ENCODE assay signal across 9 cellular contexts in the genomic region with DNA sequence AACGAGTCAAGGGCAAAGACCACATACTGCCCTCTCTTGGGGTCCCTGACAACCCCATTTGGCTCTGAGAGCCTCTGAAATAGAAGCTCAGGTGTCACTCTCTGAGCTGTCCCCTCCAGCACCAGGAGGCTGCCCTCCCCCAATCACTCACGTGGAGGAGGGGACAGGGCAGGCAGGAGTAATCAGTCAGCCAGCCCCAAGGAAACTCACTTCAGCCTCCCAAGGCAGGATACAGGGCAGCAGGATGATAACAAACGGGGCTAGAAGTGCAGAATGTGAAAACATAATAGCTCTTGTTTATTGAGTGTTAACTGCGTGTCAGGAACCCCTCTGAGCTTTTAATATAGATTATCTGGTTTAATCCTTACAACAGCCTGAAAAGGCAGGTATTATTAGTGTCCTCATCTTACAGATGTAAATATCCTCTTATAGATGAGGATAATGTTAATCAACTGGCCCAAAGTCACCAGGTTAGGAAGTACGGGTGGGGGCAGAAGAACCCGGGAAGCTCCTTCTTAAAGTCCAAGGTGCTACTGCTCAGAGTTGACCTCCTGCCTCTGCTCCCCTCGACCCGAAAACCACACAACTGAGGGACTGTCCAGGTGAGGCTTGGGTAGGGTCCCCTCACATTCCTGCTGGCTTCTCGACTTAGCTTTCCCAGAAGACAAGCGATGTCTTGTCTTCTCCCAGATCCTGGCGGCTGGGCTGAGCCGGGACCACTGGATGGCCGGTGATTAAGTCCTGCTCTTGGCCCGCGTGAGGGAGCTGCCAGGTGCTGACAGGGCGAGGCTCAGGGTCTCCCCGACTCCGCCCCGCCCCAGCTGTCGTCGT. TPM values are rescaled to one million over a fixed set of nuclear protein-coding genes. Genes with fewer than 3 reads are reported as not detected.
A peak's percentile ranks its signal among the peaks of the same experiment; 100 is the strongest.
DNase-seq lines count a peak whose midpoint lies in the region; ATAC-seq and TF ChIP-seq lines count a peak whose summit lies in the region.
"Had no signal": no experiment of that assay in that cellular context is flagged by ENCODE, and none has a peak within 500 bp of the region (broad histone marks: within the 10 kb centered on the region; RNA-seq: fewer than 3 reads in every experiment).

No MANE protein-coding gene starts in this region.

- no peaks in the 10 kb centered on the region for H3K9me2 ChIP-seq in PC-3 (replicated peaks; ENCODE audit: low read length)

- H4K20me1 ChIP-seq in PC-3 (ENCODE audit: low read length) = no peaks in the 10 kb centered on the region

- peak overlapping the region; percentile 91 for H3K4me2 ChIP-seq in PC-3 (ENCODE audit: low read length)

- H3K36me3 ChIP-seq in PC-3 (ENCODE audit: low read depth, low read length) = no peaks in the 10 kb centered on the region
- peaks cover 2% of the 10 kb centered on the region for H3K36me3 ChIP-seq in endodermal cell (ENCODE audit: control insufficient read depth, insufficient read depth, low read length)
- H3K36me3 ChIP-seq in psoas muscle (ENCODE audit: insufficient read depth in 1 of 2, low read depth in 1 of 2) = no peaks in the 10 kb centered on the region

- peaks cover 22% of the 10 kb centered on the region for H3K4me1 Mint-ChIP-seq in activated CD4-positive, alpha-beta T cell treated with anti-CD3 and anti-CD28 coated beads for 36 hours
- H3K4me1 Mint-ChIP-seq in endodermal cell = peaks cover 25% of the 10 kb centered on the region

- H2AFZ ChIP-seq in PC-3 (ENCODE audit: low read length) = peak overlapping the region; percentile 78

- CTCF ChIA-PET in activated CD4-positive, alpha-beta T cell treated with anti-CD3 and anti-CD28 coated beads for 36 hours (lab: Charles Lee) = interaction anchor here (0.7 to 3.7 kb wide), 18 partner anchors 9 to 508 kb away, joined by 3 to 32 read pairs (median 4); partner anchors contain the start of gene MDK
- CTCF ChIA-PET in PC-3 (lab: Charles Lee) = interaction anchor here (0.6 to 1.7 kb wide), 5 partner anchors 66 to 436 kb away, joined by 3 to 10 read pairs (median 3); no protein-coding TSS in a partner anchor

- no peaks in the 10 kb centered on the region for H3K9me3 Mint-ChIP-seq in activated CD4-positive, alpha-beta T cell treated with anti-CD3 and anti-CD28 coated beads for 36 hours (ENCODE audit: low read depth)
- H3K9me3 Mint-ChIP-seq in endodermal cell = no peaks in the 10 kb centered on the region

- WGBS in endodermal cell (ENCODE audit: insufficient coverage in 1 of 2, insufficient read length in 1 of 2), 2 experiments = 7 to 9% methylated on average over 11 to 21 of the region's 21 CpGs
- WGBS in psoas muscle, 3 donors = 7 to 10% (median 8%) methylated on average over 21 of the region's 21 CpGs

- ATAC-seq in activated CD4-positive, alpha-beta T cell treated with anti-CD3 and anti-CD28 coated beads for 36 hours = peak; percentile 1
- ATAC-seq in PC-3 = peak; percentile 3
- ATAC-seq in psoas muscle = no peak
- no peak for ATAC-seq in GM21528 (IDR thresholded peaks at IDR 0.05; ENCODE audit: low FRiP score, unreplicated experiment)

- H3K79me2 ChIP-seq in PC-3 (ENCODE audit: low read length) = no peaks in the 10 kb centered on the region

- H3K9me3 ChIP-seq in PC-3 (ENCODE audit: low read length) = no peaks in the 10 kb centered on the region
- H3K9me3 ChIP-seq in endodermal cell (ENCODE audit: control insufficient read depth, low read length) = no peaks in the 10 kb centered on the region
- no peaks in the 10 kb centered on the region for H3K9me3 ChIP-seq in psoas muscle

- H3K27ac ChIP-seq in PC-3 (ENCODE audit: low read length) = no peak overlapping the region
- H3K27ac ChIP-seq in endodermal cell (ENCODE audit: low read depth, low read length) = no peak overlapping the region
- H3K27ac ChIP-seq in psoas muscle = no peak overlapping the region

- no TSS peak for BruUV-seq in PC-3 (replicated peaks; lab: Mats Ljungman, UMichigan)

- no peak overlapping the region for H3K27ac Mint-ChIP-seq in activated CD4-positive, alpha-beta T cell treated with anti-CD3 and anti-CD28 coated beads for 36 hours
- H3K27ac Mint-ChIP-seq in endodermal cell = no peak overlapping the region

- intact Hi-C loops in activated CD4-positive, alpha-beta T cell treated with anti-CD3 and anti-CD28 coated beads for 36 hours (cut with DNase I, micrococcal nuclease) = loop anchor here (1.0 to 5.0 kb wide), 6 partner anchors 140 to 312 kb away; partner anchors contain the start of genes ATG13 (in 2 of the 2), HARBI1 (in 2 of the 2), ARHGAP1 (in 1 of the 2) and ZNF408 (in 1 of the 2)
- intact Hi-C loops in PC-3 (cut with micrococcal nuclease) (loop anchor here (1.0 to 2.0 kb wide), 2 partner anchors 140 to 149 kb away; no protein-coding TSS in a partner anchor), psoas muscle (cut with DNase I) (loop anchor here in 1 of 2 donors (2.0 kb wide), 1 partner anchor 148 kb away; no protein-coding TSS in a partner anchor)

- H3K4me3 Mint-ChIP-seq in activated CD4-positive, alpha-beta T cell treated with anti-CD3 and anti-CD28 coated beads for 36 hours = no peak overlapping the region
- peak overlapping the region; percentile 46 for H3K4me3 Mint-ChIP-seq in endodermal cell

- peaks cover 58% of the 10 kb centered on the region for H3K27me3 Mint-ChIP-seq in activated CD4-positive, alpha-beta T cell treated with anti-CD3 and anti-CD28 coated beads for 36 hours
- H3K27me3 Mint-ChIP-seq in endodermal cell (ENCODE audit: insufficient read depth) = peaks cover 83% of the 10 kb centered on the region

- H3F3A ChIP-seq in PC-3 (ENCODE audit: low read length, unreplicated experiment) = no peaks in the 10 kb centered on the region

- no peak for DNase-seq in activated CD4-positive, alpha-beta T cell treated with anti-CD3 and anti-CD28 coated beads for 36 hours
- no peak for DNase-seq in activated CD4-positive, alpha-beta T cell treated with anti-CD3 and anti-CD28 coated beads, Interleukin-2, amount 50 U/mL, for 4 hours
- no peak for DNase-seq in PC-3
- DNase-seq in endodermal cell = peak; percentile 88
- DNase-seq in psoas muscle = no peak
- no peak for DNase-seq in SIG-M5 (lab: John Stamatoyannopoulos, UW)
- no peak for DNase-seq in cerebellum (ENCODE audit: low spot score)
- DNase-seq: NCI-H187 treated with DMSO at 0.1 percent for 48 hours had no signal

- H3K9ac ChIP-seq in PC-3 (ENCODE audit: low read length) (no peak overlapping the region), endodermal cell (ENCODE audit: extremely low read depth, low read length, poor library complexity, severe bottlenecking) (no peak overlapping the region)

- peaks cover 2% of the 10 kb centered on the region for H3K36me3 Mint-ChIP-seq in activated CD4-positive, alpha-beta T cell treated with anti-CD3 and anti-CD28 coated beads for 36 hours (ENCODE audit: low read depth)
- H3K36me3 Mint-ChIP-seq in endodermal cell (ENCODE audit: low read depth) = peaks cover 4% of the 10 kb centered on the region

- H3K4me1 ChIP-seq in PC-3 (ENCODE audit: insufficient read depth, low read length) (peaks cover 19% of the 10 kb centered on the region; the same call in 1 of the 2 replicates), endodermal cell (ENCODE audit: control insufficient read depth, insufficient read depth, low read length) (peaks cover 18% of the 10 kb centered on the region), psoas muscle (peaks cover 21% of the 10 kb centered on the region)

- H3K27me3 ChIP-seq in PC-3 (ENCODE audit: low read length) (peaks cover 29% of the 10 kb centered on the region), endodermal cell (ENCODE audit: control insufficient read depth, insufficient read depth, low read length, poor library complexity, severe bottlenecking) (peaks cover 77% of the 10 kb centered on the region), psoas muscle (ENCODE audit: insufficient read depth in 3 of 3, low read length in 2 of 3) (peaks cover 0 to 57% (median 14%) of the 10 kb centered on the region in 3 donors)

- TF ChIP-seq CTCF in PC-3 (conservative IDR thresholded peaks at IDR 0.05; ENCODE audit: low read depth, low read length) (no peak), endodermal cell (conservative IDR thresholded peaks at IDR 0.05) (no peak), psoas muscle (IDR thresholded peaks at IDR 0.05) (no peak)

- peak overlapping the region; percentile 69 for H3K4me3 ChIP-seq in PC-3 (ENCODE audit: low read length)
- H3K4me3 ChIP-seq in endodermal cell (ENCODE audit: low read length) = peak overlapping the region; percentile 73
- H3K4me3 ChIP-seq in psoas muscle = peak overlapping the region; percentile 60

- POLR2A ChIA-PET in activated CD4-positive, alpha-beta T cell treated with anti-CD3 and anti-CD28 coated beads for 36 hours (lab: Charles Lee) = interaction anchor here (0.5 to 0.6 kb wide), 2 partner anchors 30 to 46 kb away, joined by 3 to 5 read pairs; no protein-coding TSS in a partner anchor
- POLR2A ChIA-PET in PC-3 (lab: Charles Lee; ENCODE audit: unreplicated experiment) = no interaction called here

RNA-seq across cellular contexts. Expression of gene CHRM4, which starts 2.7 kb away (rescaled TPM):
- under 1 TPM in 1 of 2 experiments, not detected in 1; 0.19 TPM for total RNA-seq in activated CD4-positive, alpha-beta T cell treated with anti-CD3 and anti-CD28 coated beads for 36 hours
- total RNA-seq in PC-3 (2014; rRNA removed) (not detected in 2 replicates), endodermal cell (under 1 TPM in 1 of 2 donors, not detected in 1; 0.46 TPM), psoas muscle (not detected), cerebellum (2.6 TPM)
- 0.28 TPM for polyA plus RNA-seq in endodermal cell (2013, experiment 1 of 2)
- 0.25 TPM for polyA plus RNA-seq in endodermal cell (2013, experiment 2 of 2)
- not detected for polyA plus RNA-seq in psoas muscle

RNA-seq across cellular contexts. Expression of gene MDK, which starts 7.4 kb away (rescaled TPM):
- 1 to 10 TPM; 3.0 to 6.7 TPM for total RNA-seq in activated CD4-positive, alpha-beta T cell treated with anti-CD3 and anti-CD28 coated beads for 36 hours
- total RNA-seq in PC-3 (2014; rRNA removed) = 184 and 232 TPM in 2 replicates
- total RNA-seq in endodermal cell = 1,000 to 10,000 TPM in 1 of 2 donors, 100 to 1,000 TPM in 1; 644 to 1,502 TPM
- 1,103 TPM for polyA plus RNA-seq in endodermal cell (2013, experiment 1 of 2)
- 1,014 TPM for polyA plus RNA-seq in endodermal cell (2013, experiment 2 of 2)
- 1 to 10 TPM; 1.4 to 6.3 (median 2.4) TPM for total RNA-seq in psoas muscle
- polyA plus RNA-seq in psoas muscle = 1 to 10 TPM; 1.2 to 2.0 (median 1.8) TPM
- total RNA-seq in cerebellum = 46.8 TPM

RNA-seq across cellular contexts. Expression of gene DGKZ, which starts 41.6 kb away (rescaled TPM):
- 100 to 1,000 TPM in 1 of 2 experiments, 10 to 100 TPM in 1; 87.6 to 101 TPM for total RNA-seq in activated CD4-positive, alpha-beta T cell treated with anti-CD3 and anti-CD28 coated beads for 36 hours
- total RNA-seq in PC-3 (2014; rRNA removed) = 70.2 and 91.0 TPM in 2 replicates
- total RNA-seq in endodermal cell = 10 to 100 TPM; 49.6 to 57.3 TPM
- 40.7 TPM for polyA plus RNA-seq in endodermal cell (2013, experiment 1 of 2)
- 38.7 TPM for polyA plus RNA-seq in endodermal cell (2013, experiment 2 of 2)
- 100 to 1,000 TPM in 1 of 4 donors, 10 to 100 TPM in 3; 90.2 to 138 (median 96.2) TPM for total RNA-seq in psoas muscle
- 10 to 100 TPM; 57.7 to 85.4 (median 62.0) TPM for polyA plus RNA-seq in psoas muscle
- 48.1 TPM for total RNA-seq in cerebellum

Comparison
In these comparisons a context has a peak if more than half of its experiments do, and no peak if none do; other contexts are left out.
1. ATAC-seq: peak in activated CD4-positive, alpha-beta T cell treated with anti-CD3 and anti-CD28 coated beads for 36 hours (single experiment) and PC-3 (single experiment); none in psoas muscle (0 of 4) and GM21528 (single experiment).
2. Peak in every context shown above with its lines, with median percentiles within 50 percentile points of each other: H3K4me3 ChIP-seq.